ENCODE assay signal across 9 cellular contexts in genomic region chr9:121652037-121652837, GRCh38. TPM values are rescaled to one million over a fixed set of nuclear protein-coding genes. Genes with fewer than 3 reads are reported as not detected.
DNase-seq lines count a peak whose midpoint lies in the region; ATAC-seq, FAIRE-seq and TF ChIP-seq lines count a peak whose summit lies in the region.
"Had no signal": no experiment of that assay in that cellular context is flagged by ENCODE, and none has a peak within 500 bp of the region (broad histone marks: within the 10 kb centered on the region; RNA-seq: fewer than 3 reads in every experiment).

No MANE protein-coding gene starts in this region.

- FAIRE-seq in keratinocyte (lab: Jason Lieb, UNC), result no peak

- no peak for ATAC-seq in GM21576 (IDR thresholded peaks at IDR 0.05; ENCODE audit: unreplicated experiment)
- ATAC-seq in HG03025 (IDR thresholded peaks at IDR 0.05; ENCODE audit: low FRiP score, unreplicated experiment), result no peak

- H3K9ac ChIP-seq in KMS-11 (peak overlapping the region; percentile 55; the same call in 1 of the 2 replicates), keratinocyte (ENCODE audit: control insufficient read depth, extremely low read depth, insufficient read depth, low read length) (no peak overlapping the region)

- H3K4me3 ChIP-seq in KMS-11 (IDR thresholded peaks at IDR 0.05; ENCODE audit: insufficient read depth, low read depth, low read length) (no peak overlapping the region), astrocyte of the cerebellum (ENCODE audit: low read depth, low read length) (peak overlapping the region; percentile 50), keratinocyte (ENCODE audit: control insufficient read depth in 2 of 3, extremely low read depth in 1 of 3, insufficient read depth in 2 of 3, low read depth in 1 of 3, low read length in 3 of 3) (peak overlapping the region; percentile 18 to 33 (median 24)), stomach (peak overlapping the region; percentile 67 to 72 (median 68))

- H3K79me2 ChIP-seq in KMS-11 (ENCODE audit: insufficient read depth, low read depth), result no peaks in the 10 kb centered on the region
- no peaks in the 10 kb centered on the region for H3K79me2 ChIP-seq in keratinocyte (ENCODE audit: control insufficient read depth, insufficient read depth, low read length)

- in situ Hi-C loops in astrocyte of the cerebellum (cut with HindIII; ENCODE audit: low sequenced_read_pairs), result no loop called here

- no peak for TF ChIP-seq POLR2A in stomach (IDR thresholded peaks at IDR 0.05)

- H2AFZ ChIP-seq in KMS-11 (ENCODE audit: low read depth) (peak overlapping the region; percentile 82), keratinocyte (ENCODE audit: control insufficient read depth, low read length) (no peak overlapping the region)

- no peaks in the 10 kb centered on the region for H4K20me1 ChIP-seq in KMS-11 (ENCODE audit: insufficient read depth)
- H4K20me1 ChIP-seq in keratinocyte (ENCODE audit: control insufficient read depth, extremely low read depth, insufficient read depth, low read length), result no peaks in the 10 kb centered on the region

- H3K9me1 ChIP-seq in keratinocyte (ENCODE audit: control insufficient read depth, extremely low read depth, insufficient read depth, low read length), result no peaks in the 10 kb centered on the region

- H3K36me3 ChIP-seq in KMS-11 (ENCODE audit: insufficient read depth) (no peaks in the 10 kb centered on the region), keratinocyte (ENCODE audit: control insufficient read depth in 2 of 2, extremely low read depth in 1 of 2, insufficient read depth in 2 of 2, low read length in 2 of 2) (no peaks in the 10 kb centered on the region), stomach (no peaks in the 10 kb centered on the region)

- H3K9me3 ChIP-seq in keratinocyte (ENCODE audit: control insufficient read depth, low read depth, low read length) (no peaks in the 10 kb centered on the region), stomach (no peaks in the 10 kb centered on the region)

- H3K4me2 ChIP-seq in KMS-11, result peak overlapping the region; percentile 86
- peak overlapping the region; percentile 1 for H3K4me2 ChIP-seq in keratinocyte (ENCODE audit: control insufficient read depth, extremely low read depth, insufficient read depth, low read depth, low read length)

- dilution Hi-C loops in keratinocyte (cut with MboI; ENCODE audit: extremely low pct_ligation_motif_present, low sequenced_read_pairs), result no loop called here

- H3K4me1 ChIP-seq in KMS-11 (ENCODE audit: low read depth, poor library complexity, severe bottlenecking) (peaks cover 14% of the 10 kb centered on the region), keratinocyte (ENCODE audit: control insufficient read depth, extremely low read depth, insufficient read depth, low read length) (peaks cover 11% of the 10 kb centered on the region), stomach (peaks cover 62 to 80% (median 74%) of the 10 kb centered on the region in 4 donors)

- DNase-seq in astrocyte of the cerebellum (ENCODE audit: low read depth) (no peak), keratinocyte (ENCODE audit: low read depth, low spot score) (no peak), stomach (peak; percentile 67), COR-L47 (lab: John Stamatoyannopoulos, UW) (no peak), medulla oblongata (ENCODE audit: extremely low spot score) (no peak)
- DNase-seq: activated T-cell treated with anti-CD3 and anti-CD28 coated beads for 4 hours had no signal

- TF ChIP-seq CTCF in KMS-11 (conservative IDR thresholded peaks at IDR 0.05; ENCODE audit: low read depth, low read length) (no peak), astrocyte of the cerebellum (IDR thresholded peaks at IDR 0.05; ENCODE audit: low read depth, low read length, missing control alignments) (no peak), keratinocyte (optimal IDR thresholded peaks at IDR 0.05 in 1 of 3, IDR thresholded peaks at IDR 0.05 in 1 of 3, conservative IDR thresholded peaks at IDR 0.05 in 1 of 3; ENCODE audit: extremely low read depth in 1 of 3, insufficient read depth in 2 of 3, low read length in 3 of 3) (no peak), stomach (IDR thresholded peaks at IDR 0.05) (no peak)

- TF ChIP-seq EP300 in stomach (IDR thresholded peaks at IDR 0.05), result no peak

- H3K27me3 ChIP-seq in KMS-11 (ENCODE audit: insufficient read depth, low read depth), result peaks cover 4% of the 10 kb centered on the region; the same call in 1 of the 2 replicates
- H3K27me3 ChIP-seq in keratinocyte (ENCODE audit: control insufficient read depth, extremely low read depth, insufficient read depth, low read length), result peaks cover 73% of the 10 kb centered on the region
- H3K27me3 ChIP-seq in stomach, result peaks cover 0 to 53% (median 0%) of the 10 kb centered on the region in 3 donors

- H3K27ac ChIP-seq in KMS-11 (no peak overlapping the region), keratinocyte (ENCODE audit: control insufficient read depth, insufficient read depth, low read length) (no peak overlapping the region), stomach (peak overlapping the region; percentile 80 to 89 (median 82))

- 2 to 9% (median 3%) methylated on average over 23 to 29 of the region's 29 CpGs for WGBS in stomach, 5 donors

- intact Hi-C loops in stomach (cut with DNase I; ENCODE audit: low total_unique reads), result no loop called here

RNA-seq across cellular contexts. Expression of gene DAB2IP, which starts 0.8 kb away (rescaled TPM):
- polyA plus RNA-seq in keratinocyte (28.6 to 36.6 TPM (median 30.9 TPM) in 3 replicates), stomach (10 to 100 TPM; 17.5 to 27.6 (median 25.5) TPM)
- 15.5 TPM for polyA plus RNA-seq in keratinocyte (2011; ENCODE audit: low read depth)
- 21.9 and 32.2 TPM in 2 replicates for polyA plus RNA-seq in keratinocyte (2011; cell fraction: cytosol; rRNA removed)
- 49.2 and 60.4 TPM in 2 replicates for polyA plus RNA-seq in keratinocyte (2011; cell fraction: nucleus; rRNA removed)
- polyA plus RNA-seq in keratinocyte (2012; ENCODE audit: low replicate concordance), result 17.8 and 33.8 TPM in 2 replicates
- 86.8 to 140 TPM (median 108 TPM) in 3 replicates for polyA minus RNA-seq in keratinocyte
- polyA minus RNA-seq in keratinocyte (2011; cell fraction: cytosol; rRNA and poly(A)+ RNA removed), result 62.5 TPM
- 73.0 and 76.5 TPM in 2 replicates for polyA minus RNA-seq in keratinocyte (2011; cell fraction: nucleus; rRNA and poly(A)+ RNA removed)
- 100 to 1,000 TPM in 1 of 5 donors, 10 to 100 TPM in 4; 32.1 to 303 (median 63.6) TPM for total RNA-seq in stomach

Comparison
In these comparisons a context has a peak if more than half of its experiments do, and no peak if none do; other contexts are left out.
1. H3K27ac ChIP-seq: peak in stomach (5 of 5); none in KMS-11 (single experiment) and keratinocyte (single experiment).